Comparison of ENCODE assay signal across 10 cellular contexts in genomic region chr1:204900721-204901120, GRCh38. TPM values are rescaled to one million over a fixed set of nuclear protein-coding genes. Genes with fewer than 3 reads are reported as not detected.
"Had no signal": no experiment of that assay in that cellular context is flagged by ENCODE, and none has a peak within 500 bp of the region (broad histone marks: within the 10 kb centered on the region; RNA-seq: fewer than 3 reads in every experiment).

No MANE protein-coding gene starts in this region.

- H3K27ac Mint-ChIP-seq: H9, IgD-negative memory B cell had no signal

- FAIRE-seq: H54, HepG2 had no signal

- H2AFZ ChIP-seq: GM23248 had no signal

- DNase-seq: GM23248, GOT3, H9, HCEC 1CT, Kasumi-1, KG1 had no signal

- H3K4me3 ChIP-seq: GM23248 had no signal

- H3K27ac ChIP-seq: GM23248, HL-60 had no signal

- H3K9ac ChIP-seq: GM23248 had no signal

- H3K9me3 Mint-ChIP-seq: H9, IgD-negative memory B cell had no signal

- ATAC-seq: HepG2 had no signal

RNA-seq across cellular contexts. Expression of gene NFASC, which starts 30.1 kb away (rescaled TPM):
- total RNA-seq: HepG2 had no signal
- polyA plus RNA-seq: HepG2 had no signal
